16 cellular contexts compared by ENCODE assay signal in genomic region chr1:166080965-166081870, GRCh38.
DNase-seq lines count a peak whose midpoint lies in the region; ATAC-seq lines count a peak whose summit lies in the region.
"Had no signal": no experiment of that assay in that cellular context is flagged by ENCODE, and none has a peak within 500 bp of the region (broad histone marks: within the 10 kb centered on the region; RNA-seq: fewer than 3 reads in every experiment).

No MANE protein-coding gene starts in this region.

- no peak for ATAC-seq in activated T-cell treated with anti-CD3 and anti-CD28 coated beads, Interleukin-2, amount 50 U/mL, for 72 hours (replicated peaks in 1 of 2)
- no peak for ATAC-seq in GM21367 (IDR thresholded peaks at IDR 0.05; ENCODE audit: unreplicated experiment)
- no peak for ATAC-seq in HG02610 (IDR thresholded peaks at IDR 0.05; ENCODE audit: unreplicated experiment)
- ATAC-seq: lower lobe of right lung, SK-N-SH treated with all-trans-retinoic acid at 6 μM for 48 hours had no signal

- H3K27me3 Mint-ChIP-seq in activated T-cell treated with anti-CD3 and anti-CD28 coated beads, Interleukin-2, amount 50 U/mL, for 24 hours, result no peaks in the 10 kb centered on the region
- peaks cover 7% of the 10 kb centered on the region for H3K27me3 Mint-ChIP-seq in activated T-cell treated with anti-CD3 and anti-CD28 coated beads, Interleukin-2, amount 50 U/mL, for 72 hours (ENCODE audit: low read depth)

- H3K27ac Mint-ChIP-seq in activated T-cell treated with anti-CD3 and anti-CD28 coated beads, Interleukin-2, amount 50 U/mL, for 24 hours, result peak overlapping the region; percentile 12
- H3K27ac Mint-ChIP-seq in activated T-cell treated with anti-CD3 and anti-CD28 coated beads, Interleukin-2, amount 50 U/mL, for 72 hours, result no peak overlapping the region

- H3K9me3 Mint-ChIP-seq in activated T-cell treated with anti-CD3 and anti-CD28 coated beads, Interleukin-2, amount 50 U/mL, for 24 hours, result no peaks in the 10 kb centered on the region
- H3K9me3 Mint-ChIP-seq in activated T-cell treated with anti-CD3 and anti-CD28 coated beads, Interleukin-2, amount 50 U/mL, for 72 hours, result peaks cover 0 to 2% of the 10 kb centered on the region in 2 donors

- peaks cover 33% of the 10 kb centered on the region for H3K4me1 Mint-ChIP-seq in activated T-cell treated with anti-CD3 and anti-CD28 coated beads, Interleukin-2, amount 50 U/mL, for 24 hours (ENCODE audit: low read depth)
- H3K4me1 Mint-ChIP-seq in activated T-cell treated with anti-CD3 and anti-CD28 coated beads, Interleukin-2, amount 50 U/mL, for 72 hours (ENCODE audit: low read depth), result peaks cover 18% of the 10 kb centered on the region

- peak overlapping the region; percentile 8 for H3K27ac ChIP-seq in angular gyrus (ENCODE audit: low read depth, low read length)
- peak overlapping the region in 14 of 21 experiments; percentile 6 to 77 (median 38) for H3K27ac ChIP-seq in skin epidermis
- H3K27ac ChIP-seq: epithelial cell of prostate, lower lobe of right lung, neutrophil had no signal

- H3K4me3 Mint-ChIP-seq in activated T-cell treated with anti-CD3 and anti-CD28 coated beads, Interleukin-2, amount 50 U/mL, for 24 hours, result peak overlapping the region; percentile 1
- peak overlapping the region in 1 of 2 donors; percentile 52 for H3K4me3 Mint-ChIP-seq in activated T-cell treated with anti-CD3 and anti-CD28 coated beads, Interleukin-2, amount 50 U/mL, for 72 hours

- in situ Hi-C loops in KBM-7 (cut with MboI; ENCODE audit: low pct_unique_long_range_greater_than_20kb, low sequenced_read_pairs), result no loop called here

- DNase-seq in activated T-cell treated with anti-CD3 and anti-CD28 coated beads, Interleukin-2, amount 50 U/mL, for 24 hours, result no peak
- DNase-seq in activated T-cell treated with anti-CD3 and anti-CD28 coated beads, Interleukin-2, amount 50 U/mL, for 72 hours, result no peak
- DNase-seq in KBM-7 (peak; percentile 2), NCI-H510A (lab: John Stamatoyannopoulos, UW) (no peak)
- DNase-seq: activated CD4-positive, CD25-positive, alpha-beta regulatory T cell; activated effector memory CD4-positive, alpha-beta T cell treated with Interleukin-2 at 50 U/mL for 16 hours; caudate nucleus; hippocampal formation; lower lobe of right lung had no signal

- no peak overlapping the region for H3K4me3 ChIP-seq in skin epidermis
- H3K4me3 ChIP-seq: lower lobe of right lung had no signal

- H3K36me3 Mint-ChIP-seq in activated T-cell treated with anti-CD3 and anti-CD28 coated beads, Interleukin-2, amount 50 U/mL, for 24 hours (ENCODE audit: low read depth), result no peaks in the 10 kb centered on the region
- no peaks in the 10 kb centered on the region for H3K36me3 Mint-ChIP-seq in activated T-cell treated with anti-CD3 and anti-CD28 coated beads, Interleukin-2, amount 50 U/mL, for 72 hours (ENCODE audit: insufficient read depth in 2 of 2)
